ENCODE assay signal across 5 cellular contexts in the genomic region with DNA sequence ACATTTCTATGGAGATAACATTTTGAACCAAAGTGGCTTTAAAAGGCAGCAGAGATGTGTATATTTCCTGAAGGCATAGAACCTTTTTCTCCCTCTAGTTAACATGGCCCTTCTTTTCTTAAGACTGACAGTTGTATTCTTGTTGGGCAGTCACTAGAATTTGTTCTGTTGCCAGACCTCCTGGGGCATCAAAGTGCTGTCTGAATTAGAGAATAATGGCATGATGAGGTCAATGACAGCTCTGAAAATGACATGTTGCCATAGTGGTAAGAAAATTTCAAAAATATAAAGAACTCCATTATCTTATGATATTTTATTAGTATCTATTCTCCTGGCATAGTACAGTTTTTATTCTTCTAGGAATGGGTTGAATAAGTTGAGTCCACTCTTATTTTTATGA.
"Had no signal": no experiment of that assay in that cellular context is flagged by ENCODE, and none has a peak within 500 bp of the region (broad histone marks: within the 10 kb centered on the region; RNA-seq: fewer than 3 reads in every experiment).

No MANE protein-coding gene starts in this region.

- H3K4me3 Mint-ChIP-seq: HFFc6 had no signal

- DNase-seq: GM23248, GOT3, H7, HFFc6, IMR-90 had no signal

- H3K27ac Mint-ChIP-seq: HFFc6 had no signal
